21 cellular contexts compared by ENCODE assay signal in genomic region chr12:132268674-132269073, GRCh38.
DNase-seq lines count a peak whose midpoint lies in the region; ATAC-seq, FAIRE-seq and TF ChIP-seq lines count a peak whose summit lies in the region.
"Had no signal": no experiment of that assay in that cellular context is flagged by ENCODE, and none has a peak within 500 bp of the region (broad histone marks: within the 10 kb centered on the region; RNA-seq: fewer than 3 reads in every experiment).

No MANE protein-coding gene starts in this region.

- no peaks in the 10 kb centered on the region for H3K79me2 ChIP-seq in HepG2 (ENCODE audit: insufficient read depth, low read length)
- H3K79me2 ChIP-seq in PC-9 (ENCODE audit: low read depth) = no peaks in the 10 kb centered on the region

- no peak for TF ChIP-seq RAD21 in HepG2 (CRISPR knock-in tag; IDR thresholded peaks at IDR 0.05)

- H3K36me3 Mint-ChIP-seq in nephron progenitor cell (ENCODE audit: low read depth) = no peaks in the 10 kb centered on the region
- H3K36me3 Mint-ChIP-seq: CD4-positive, CD25-positive, alpha-beta regulatory T cell had no signal

- H3K9ac ChIP-seq in HepG2 (ENCODE audit: insufficient read depth, low read depth, low read length) = no peak overlapping the region
- H3K9ac ChIP-seq: GM23248 had no signal

- H3K4me3 ChIP-seq in HepG2 (replicated peaks in 1 of 3; ENCODE audit: insufficient read depth in 1 of 3, low read depth in 2 of 3, low read length in 3 of 3) (no peak overlapping the region), right lobe of liver (no peak overlapping the region), PC-9 (no peak overlapping the region)
- H3K4me3 ChIP-seq: GM23248 had no signal

- no peak overlapping the region for H3K4me3 Mint-ChIP-seq in nephron progenitor cell
- H3K4me3 Mint-ChIP-seq: CD4-positive, CD25-positive, alpha-beta regulatory T cell had no signal

- peaks cover 6% of the 10 kb centered on the region; the same call in 1 of the 2 replicates for H3F3A ChIP-seq in PC-9 (ENCODE audit: insufficient read depth, low read depth)

- BruUV-seq in HepG2 (replicated peaks; lab: Mats Ljungman, UMichigan) (no TSS peak), PC-9 (replicated peaks; lab: Mats Ljungman, UMichigan) (no TSS peak)

- FAIRE-seq in HepG2 (lab: Jason Lieb, UNC) = no peak
- FAIRE-seq: A204.1, GM19239 had no signal

- POLR2A ChIA-PET in HepG2 (lab: Yijun Ruan, JAX) (no interaction called here), PC-9 (lab: Charles Lee; ENCODE audit: unreplicated experiment) (no interaction called here)

- H3K9me3 Mint-ChIP-seq in nephron progenitor cell = no peaks in the 10 kb centered on the region
- H3K9me3 Mint-ChIP-seq: CD4-positive, CD25-positive, alpha-beta regulatory T cell had no signal

- H3K9me3 ChIP-seq in HepG2 (ENCODE audit: low read length) (no peaks in the 10 kb centered on the region), right lobe of liver (no peaks in the 10 kb centered on the region), PC-9 (ENCODE audit: insufficient read depth, low read depth) (no peaks in the 10 kb centered on the region)
- H3K9me3 ChIP-seq: BE2C had no signal

- no peak for TF ChIP-seq POLR2A in HepG2 (IDR thresholded peaks at IDR 0.05; ENCODE audit: insufficient read depth in 1 of 2, low read depth in 2 of 2, low read length in 2 of 2)
- TF ChIP-seq POLR2A in right lobe of liver (IDR thresholded peaks at IDR 0.05) = no peak

- intact Hi-C loops in HepG2 (cut with micrococcal nuclease; ENCODE audit: unreplicated experiment) = no loop called here
- intact Hi-C loops in right lobe of liver (cut with DNase I) = no loop called here
- intact Hi-C loops in PC-9 (cut with micrococcal nuclease; ENCODE audit: unreplicated experiment) = no loop called here

- in situ Hi-C loops in HepG2 (cut with HindIII; ENCODE audit: extremely low pct_ligation_motif_present, low pct_unique_long_range_greater_than_20kb) = no loop called here

- no peak for TF ChIP-seq CTCF in HepG2 (CRISPR knock-in tag; IDR thresholded peaks at IDR 0.05)
- no peak for TF ChIP-seq CTCF in right lobe of liver (IDR thresholded peaks at IDR 0.05)
- no peak for TF ChIP-seq CTCF in nephron progenitor cell (IDR thresholded peaks at IDR 0.05)
- no peak for TF ChIP-seq CTCF in PC-9 (conservative IDR thresholded peaks at IDR 0.05)

- H3K9me2 ChIP-seq in PC-9 (ENCODE audit: insufficient read depth) = no peaks in the 10 kb centered on the region

- peak overlapping the region; percentile 71 for H3K27ac Mint-ChIP-seq in nephron progenitor cell
- H3K27ac Mint-ChIP-seq: CD4-positive, CD25-positive, alpha-beta regulatory T cell had no signal

- H2AFZ ChIP-seq in HepG2 (ENCODE audit: low read length) (no peak overlapping the region), PC-9 (no peak overlapping the region)
- H2AFZ ChIP-seq: GM23248 had no signal

- H3K27me3 Mint-ChIP-seq in nephron progenitor cell (ENCODE audit: low read depth, poor library complexity) = peaks cover 31% of the 10 kb centered on the region
- H3K27me3 Mint-ChIP-seq: CD4-positive, CD25-positive, alpha-beta regulatory T cell had no signal

- H3K4me2 ChIP-seq in HepG2 (ENCODE audit: low read depth, low read length) (no peak overlapping the region), PC-9 (no peak overlapping the region)

- no peaks in the 10 kb centered on the region for H3K36me3 ChIP-seq in HepG2 (replicated peaks in 1 of 2; ENCODE audit: control insufficient read depth in 1 of 2, insufficient read depth in 2 of 2, low read length in 2 of 2)
- no peaks in the 10 kb centered on the region for H3K36me3 ChIP-seq in right lobe of liver
- H3K36me3 ChIP-seq in PC-9 (ENCODE audit: low read depth) = no peaks in the 10 kb centered on the region
- H3K36me3 ChIP-seq: BE2C had no signal

- H3K27ac ChIP-seq in HepG2 (ENCODE audit: extremely low read length, insufficient read depth, low read length) = no peak overlapping the region
- H3K27ac ChIP-seq in right lobe of liver = no peak overlapping the region
- no peak overlapping the region for H3K27ac ChIP-seq in PC-9
- H3K27ac ChIP-seq: GM23248 had no signal

- TF ChIP-seq EP300 in HepG2 (IDR thresholded peaks at IDR 0.05; ENCODE audit: low read depth in 2 of 2, low read length in 2 of 2) = no peak
- no peak for TF ChIP-seq EP300 in HepG2 (CRISPR knock-in tag; IDR thresholded peaks at IDR 0.05; ENCODE audit: borderline replicate concordance)

- WGBS in HepG2 (ENCODE audit: low lambda C conversion rate) = 45% methylated on average over 25 of the region's 26 CpGs
- 59% methylated on average over 9 of the region's 26 CpGs for WGBS in right lobe of liver (ENCODE audit: insufficient coverage, low coverage, low lambda C conversion rate, missing lambda C conversion rate)

- CTCF ChIA-PET in HepG2 (lab: Yijun Ruan, JAX; ENCODE audit: low intra/inter-chr PET ratio, low total read pairs) (no interaction called here), PC-9 (lab: Charles Lee) (no interaction called here)

- DNase-seq in NCI-H1417 (lab: John Stamatoyannopoulos, UW) (peak in 2 of 3 experiments; percentile 10 to 38), NCI-H1417 treated with DMSO at 0.1 percent for 48 hours (lab: John Stamatoyannopoulos, UW) (no peak), HepG2 (ENCODE audit: low spot score) (no peak), right lobe of liver (no peak), nephron progenitor cell (no peak), PC-9 (no peak)
- no peak for DNase-seq in activated effector memory CD4-positive, alpha-beta T cell treated with anti-CD3 and anti-CD28 coated beads, Interleukin-2, amount 50 U/mL, for 16 hours
- no peak for DNase-seq in activated CD4-positive, alpha-beta T cell treated with anti-CD3 and anti-CD28 coated beads for 4 hours
- DNase-seq: BE2C; CD4-positive, CD25-positive, alpha-beta regulatory T cell; COR-L47; DMS153; GF-D8; GM23248; HCEC 1CT; NCI-H1105; NCI-H510A; NCI-H774 had no signal

- peaks cover 27% of the 10 kb centered on the region for H3K4me1 Mint-ChIP-seq in nephron progenitor cell

- ATAC-seq in HepG2 = no peak
- ATAC-seq in right lobe of liver = no peak
- ATAC-seq: Panc1 had no signal

- H3K27me3 ChIP-seq in HepG2 (ENCODE audit: control insufficient read depth in 1 of 2, insufficient read depth in 2 of 2, low read length in 2 of 2) (peaks cover 24 to 96% of the 10 kb centered on the region in 2 experiments), right lobe of liver (no peaks in the 10 kb centered on the region), PC-9 (ENCODE audit: insufficient read depth, low read depth) (peaks cover 99% of the 10 kb centered on the region)

- H4K20me1 ChIP-seq in HepG2 (ENCODE audit: insufficient read depth, low read length) = 0 out of 2 replicates have a peak, but pooled peaks cover 2% of the 10 kb centered on the region
- no peaks in the 10 kb centered on the region for H4K20me1 ChIP-seq in PC-9 (ENCODE audit: insufficient read depth)

- H3K4me1 ChIP-seq in HepG2 (ENCODE audit: insufficient read depth, low read length) = no peaks in the 10 kb centered on the region
- no peaks in the 10 kb centered on the region for H3K4me1 ChIP-seq in right lobe of liver
- no peaks in the 10 kb centered on the region for H3K4me1 ChIP-seq in PC-9 (replicated peaks; ENCODE audit: insufficient read depth)
- H3K4me1 ChIP-seq: BE2C had no signal

TF ChIP-seq in HepG2, 621 proteins besides CTCF, POLR2A, EP300 and RAD21:
- TF ChIP-seq MXD4 (CRISPR knock-in tag; IDR thresholded peaks at IDR 0.05) (no peak), MNT (IDR thresholded peaks at IDR 0.05) (no peak), GABPB1 (CRISPR knock-in tag; IDR thresholded peaks at IDR 0.05) (peak; percentile 6; the same call in 1 of the 2 replicates)

Comparison
In these comparisons a context has a peak if more than half of its experiments do, and no peak if none do; other contexts are left out.
1. DNase-seq: peak in NCI-H1417 (2 of 3); none in NCI-H1417 treated with DMSO at 0.1 percent for 48 hours (single experiment), HepG2 (single experiment), right lobe of liver (0 of 3), nephron progenitor cell (single experiment), activated effector memory CD4-positive, alpha-beta T cell treated with anti-CD3 and anti-CD28 coated beads, Interleukin-2, amount 50 U/mL, for 16 hours (single experiment), activated CD4-positive, alpha-beta T cell treated with anti-CD3 and anti-CD28 coated beads for 4 hours (0 of 2) and PC-9 (0 of 2).